Comparison of ENCODE assay signal across 19 cellular contexts in the genomic region with DNA sequence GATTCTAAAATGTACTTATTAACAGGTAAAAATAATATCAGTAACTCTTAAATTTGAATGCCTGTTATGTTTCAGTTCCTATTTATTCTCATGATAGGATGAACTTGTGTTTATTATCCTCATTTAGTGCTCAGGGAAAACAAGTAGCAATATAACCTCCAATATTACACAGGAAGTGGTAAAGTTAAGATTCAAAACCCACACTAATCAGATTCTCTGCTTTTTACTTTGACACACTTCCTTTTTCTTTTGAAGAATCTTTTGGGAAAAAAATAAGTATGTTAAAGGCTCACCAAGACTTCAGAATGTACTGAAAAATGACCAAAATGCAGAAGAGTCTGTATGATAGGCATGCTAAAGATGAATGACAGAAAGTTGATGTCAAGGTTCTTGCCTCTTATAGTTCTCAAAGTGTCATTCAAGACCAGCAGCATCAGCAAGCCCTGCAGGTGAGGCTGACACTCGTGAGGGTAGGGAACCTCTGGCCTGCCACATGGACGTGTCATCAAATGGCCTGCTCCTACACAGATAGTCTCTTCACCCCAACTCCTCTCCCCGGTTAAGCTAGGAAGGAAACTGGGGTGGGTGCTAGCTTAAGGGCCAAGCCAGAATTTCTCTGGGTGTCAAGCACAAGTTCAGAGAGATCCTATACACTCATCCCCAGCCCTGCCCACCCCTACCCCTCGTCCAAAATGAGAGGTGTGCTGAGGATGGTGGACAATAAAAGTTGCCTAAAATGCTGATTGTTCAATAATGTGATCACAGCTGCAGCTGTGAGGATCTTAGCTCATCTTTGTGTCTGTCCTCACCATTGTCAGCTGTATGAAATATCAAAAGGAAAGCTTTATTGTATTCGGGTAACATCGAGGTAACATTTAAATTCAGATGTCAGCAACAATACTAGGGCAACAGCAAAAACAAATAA. TPM values are rescaled to one million over a fixed set of nuclear protein-coding genes. Genes with fewer than 3 reads are reported as not detected.
DNase-seq lines count a peak whose midpoint lies in the region; ATAC-seq, FAIRE-seq and TF ChIP-seq lines count a peak whose summit lies in the region.
"Had no signal": no experiment of that assay in that cellular context is flagged by ENCODE, and none has a peak within 500 bp of the region (broad histone marks: within the 10 kb centered on the region; RNA-seq: fewer than 3 reads in every experiment).

No MANE protein-coding gene starts in this region.

- CTCF ChIA-PET in CD4-positive, alpha-beta memory T cell (lab: Charles Lee; ENCODE audit: partially characterized antibody): interaction anchor here (0.5 to 5.5 kb wide), 11 partner anchors 8 to 383 kb away, joined by 3 to 64 read pairs (median 4); partner anchors contain the start of genes FBXO34 and MAPK1IP1L

- peaks cover 35 to 46% (median 38%) of the 10 kb centered on the region in 4 donors for H3K4me1 Mint-ChIP-seq in CD4-positive, alpha-beta memory T cell
- H3K4me1 Mint-ChIP-seq in activated T-cell treated with anti-CD3 and anti-CD28 coated beads, Interleukin-2, amount 50 U/mL, for 24 hours (ENCODE audit: low read depth): peaks cover 28% of the 10 kb centered on the region

- ATAC-seq in mucosa of descending colon (peak; percentile 4), GM18858 (IDR thresholded peaks at IDR 0.05; ENCODE audit: unreplicated experiment) (no peak)
- ATAC-seq: pancreas, SK-N-SH treated with all-trans-retinoic acid at 6 μM for 48 hours had no signal

- POLR2A ChIA-PET in CD4-positive, alpha-beta memory T cell (lab: Charles Lee; ENCODE audit: partially characterized antibody): interaction anchor here (0.6 to 1.5 kb wide), 2 partner anchors 10 to 26 kb away, joined by 4 to 6 read pairs; no protein-coding TSS in a partner anchor

- H3K27me3 Mint-ChIP-seq in CD4-positive, alpha-beta memory T cell: no peaks in the 10 kb centered on the region
- no peaks in the 10 kb centered on the region for H3K27me3 Mint-ChIP-seq in activated T-cell treated with anti-CD3 and anti-CD28 coated beads, Interleukin-2, amount 50 U/mL, for 24 hours

- H3K27me3 ChIP-seq in CD4-positive, alpha-beta memory T cell (ENCODE audit: insufficient read depth, low read length): no peaks in the 10 kb centered on the region
- H3K27me3 ChIP-seq: breast epithelium, pancreas had no signal

- intact Hi-C loops in CD4-positive, alpha-beta memory T cell (cut with micrococcal nuclease): loop anchor here (10.0 kb wide), 1 partner anchor 681 kb away; the partner anchor contains the start of gene PELI2
- intact Hi-C loops in mucosa of descending colon (cut with DNase I, micrococcal nuclease): loop anchor here in 1 of 2 donors (10.0 kb wide), 1 partner anchor 181 kb away; no protein-coding TSS in a partner anchor

- peak overlapping the region; percentile 79 to 91 (median 86) for H3K27ac Mint-ChIP-seq in CD4-positive, alpha-beta memory T cell
- peak overlapping the region; percentile 72 for H3K27ac Mint-ChIP-seq in activated T-cell treated with anti-CD3 and anti-CD28 coated beads, Interleukin-2, amount 50 U/mL, for 24 hours
- H3K27ac Mint-ChIP-seq: activated B cell treated with CpG ODN at 0.5 μM for 24 hours, CD14-positive monocyte had no signal

- H3K9me3 Mint-ChIP-seq in CD4-positive, alpha-beta memory T cell: no peaks in the 10 kb centered on the region
- no peaks in the 10 kb centered on the region for H3K9me3 Mint-ChIP-seq in activated T-cell treated with anti-CD3 and anti-CD28 coated beads, Interleukin-2, amount 50 U/mL, for 24 hours
- H3K9me3 Mint-ChIP-seq: activated B cell treated with CpG ODN at 0.5 μM for 24 hours, CD14-positive monocyte had no signal

- no peaks in the 10 kb centered on the region for H3K36me3 Mint-ChIP-seq in CD4-positive, alpha-beta memory T cell
- no peaks in the 10 kb centered on the region for H3K36me3 Mint-ChIP-seq in activated T-cell treated with anti-CD3 and anti-CD28 coated beads, Interleukin-2, amount 50 U/mL, for 24 hours (ENCODE audit: low read depth)
- H3K36me3 Mint-ChIP-seq: CD14-positive monocyte had no signal

- DNase-seq in CD4-positive, alpha-beta memory T cell: peak in 3 of 5 donors; percentile 28 to 35 (median 35)
- DNase-seq in GM19239 (ENCODE audit: insufficient read length, low spot score): no peak
- DNase-seq in activated T-cell treated with anti-CD3 and anti-CD28 coated beads, Interleukin-2, amount 50 U/mL, for 24 hours: no peak
- DNase-seq in mucosa of descending colon: no peak
- no peak for DNase-seq in NCI-H345 (lab: John Stamatoyannopoulos, UW)
- DNase-seq in HUDEP-2 (lab: John Stamatoyannopoulos, UW; ENCODE audit: unreplicated experiment in 76 of 76): no peak
- DNase-seq: activated B cell treated with CpG ODN at 0.5 μM for 24 hours, Karpas-422, left ventricle myocardium inferior, NCI-H1436, NCI-H510A treated with DMSO at 0.1 percent for 48 hours, pancreas, stomach had no signal

- H3K9me3 ChIP-seq in CD4-positive, alpha-beta memory T cell (ENCODE audit: control insufficient read depth in 1 of 2, low read length in 2 of 2): no peaks in the 10 kb centered on the region
- no peaks in the 10 kb centered on the region for H3K9me3 ChIP-seq in mucosa of descending colon
- H3K9me3 ChIP-seq: breast epithelium, HAP-1, left ventricle myocardium inferior, pancreas, stomach had no signal

- peaks cover 35% of the 10 kb centered on the region for H3K4me1 ChIP-seq in CD4-positive, alpha-beta memory T cell (ENCODE audit: insufficient read depth, low read length)
- peaks cover 14% of the 10 kb centered on the region for H3K4me1 ChIP-seq in mucosa of descending colon (ENCODE audit: low read depth)
- H3K4me1 ChIP-seq: breast epithelium, HAP-1, pancreas, stomach had no signal

- H3K4me3 ChIP-seq in CD4-positive, alpha-beta memory T cell (ENCODE audit: low read length in 2 of 2): peak overlapping the region in 1 of 2 donors; percentile 30
- H3K4me3 ChIP-seq in mucosa of descending colon: no peak overlapping the region
- H3K4me3 ChIP-seq: breast epithelium, HAP-1, left ventricle myocardium inferior, pancreas, stomach had no signal

- no peaks in the 10 kb centered on the region for H3K36me3 ChIP-seq in CD4-positive, alpha-beta memory T cell (ENCODE audit: insufficient read depth, low read length)
- no peaks in the 10 kb centered on the region for H3K36me3 ChIP-seq in mucosa of descending colon (ENCODE audit: low read depth)
- H3K36me3 ChIP-seq: breast epithelium, HAP-1, left ventricle myocardium inferior, pancreas, stomach had no signal

- H3K4me3 Mint-ChIP-seq in CD4-positive, alpha-beta memory T cell: peak overlapping the region; percentile 26 to 84 (median 73)
- peak overlapping the region; percentile 7 for H3K4me3 Mint-ChIP-seq in activated T-cell treated with anti-CD3 and anti-CD28 coated beads, Interleukin-2, amount 50 U/mL, for 24 hours
- H3K4me3 Mint-ChIP-seq: activated B cell treated with CpG ODN at 0.5 μM for 24 hours, CD14-positive monocyte had no signal

- no peak for TF ChIP-seq CTCF in mucosa of descending colon (IDR thresholded peaks at IDR 0.05)

- peak; percentile 21 for FAIRE-seq in GM19239 (lab: Jason Lieb, UNC)
- FAIRE-seq: pancreas, small intestine had no signal

- H3K27ac ChIP-seq in CD4-positive, alpha-beta memory T cell (ENCODE audit: low read depth, low read length): no peak overlapping the region
- H3K27ac ChIP-seq: breast epithelium, left ventricle myocardium inferior, pancreas, stomach had no signal

RNA-seq across cellular contexts. Expression of gene TBPL2, which starts 6.3 kb away (rescaled TPM):
- not detected for total RNA-seq in CD4-positive, alpha-beta memory T cell
- not detected for polyA plus RNA-seq in CD4-positive, alpha-beta memory T cell
- total RNA-seq in mucosa of descending colon: not detected
- total RNA-seq: activated B cell treated with CpG ODN at 0.5 μM for 24 hours, breast epithelium, left ventricle myocardium inferior, pancreas, stomach had no signal
- polyA plus RNA-seq: CD14-positive monocyte, pancreas, small intestine, stomach had no signal

RNA-seq across cellular contexts. Expression of gene ATG14, which starts 22.5 kb away (rescaled TPM):
- 10 to 100 TPM; 18.3 to 18.4 TPM for total RNA-seq in CD4-positive, alpha-beta memory T cell
- polyA plus RNA-seq in CD4-positive, alpha-beta memory T cell: 1 to 10 TPM; 2.5 to 8.3 TPM
- 10 to 100 TPM in 2 of 3 donors, 1 to 10 TPM in 1; 8.3 to 15.1 (median 10.8) TPM for total RNA-seq in mucosa of descending colon

Comparison
In these comparisons a context has a peak if more than half of its experiments do, and no peak if none do; other contexts are left out.
1. DNase-seq: peak in CD4-positive, alpha-beta memory T cell (3 of 5); none in GM19239 (single experiment), activated T-cell treated with anti-CD3 and anti-CD28 coated beads, Interleukin-2, amount 50 U/mL, for 24 hours (single experiment), mucosa of descending colon (0 of 3), NCI-H345 (single experiment) and HUDEP-2 (0 of 76).